In the genomic region with DNA sequence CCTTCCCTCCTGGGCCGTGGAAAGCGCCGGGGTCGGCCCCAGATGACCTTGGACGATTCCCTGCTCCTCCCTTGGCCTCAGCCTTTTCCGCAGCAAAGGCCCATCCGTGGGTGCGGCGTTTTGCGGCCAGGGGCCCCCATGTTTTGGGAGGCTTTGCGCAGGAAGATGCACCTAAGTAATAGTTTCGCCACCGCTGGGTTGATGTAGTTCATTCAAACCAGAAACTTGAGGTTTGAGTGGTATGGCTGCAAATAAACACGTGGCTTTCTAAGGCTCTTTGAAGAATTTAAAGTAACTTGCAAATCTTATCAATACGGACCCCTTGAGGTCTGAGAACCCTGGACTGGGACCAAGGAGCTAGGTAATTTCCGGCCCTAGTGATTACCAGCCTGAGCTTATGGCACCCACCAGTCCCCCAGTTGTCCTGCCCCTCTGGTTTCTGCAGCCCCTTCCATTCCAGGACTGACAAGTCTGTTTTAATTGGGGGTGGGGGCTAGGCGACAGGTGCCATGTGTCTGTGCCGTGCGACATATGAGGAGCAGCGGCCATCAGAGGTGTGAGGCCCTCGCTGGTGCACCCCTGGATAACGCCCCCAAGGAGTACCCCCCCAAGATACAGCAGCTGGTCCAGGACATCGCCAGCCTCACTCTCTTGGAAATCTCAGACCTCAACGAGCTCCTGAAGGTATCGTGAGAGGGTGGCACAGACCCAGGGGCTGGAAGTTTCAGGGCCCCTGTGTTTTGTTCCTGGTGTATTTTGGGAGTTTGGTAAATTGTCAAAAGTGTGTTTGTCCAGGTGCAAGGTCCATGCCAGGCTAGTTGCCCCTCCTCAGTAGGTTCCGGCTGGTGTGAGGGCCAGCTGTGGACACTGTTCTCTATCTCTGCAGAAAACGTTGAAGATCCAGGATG, we compare ENCODE assay signal across 8 cellular contexts. TPM values are rescaled to one million over a fixed set of nuclear protein-coding genes. Genes with fewer than 3 reads are reported as not detected.
DNase-seq lines count a peak whose midpoint lies in the region; ATAC-seq and TF ChIP-seq lines count a peak whose summit lies in the region.

No MANE protein-coding gene starts in this region.

- H4K8ac ChIP-seq in mesenchymal stem cell (ENCODE audit: low read length), result peak overlapping the region; percentile 73

- H2BK12ac ChIP-seq in mesenchymal stem cell (ENCODE audit: low read length in 2 of 2), result no peak overlapping the region

- peak overlapping the region; percentile 86 to 100 (median 96) for H3K4me3 ChIP-seq in BLaER1 treated with 17β-estradiol and CSF1 and Interleukin-3, amounts not matched to agents 10 nM and 100 nM
- peak overlapping the region; percentile 92 to 97 for H3K4me3 ChIP-seq in mesenchymal stem cell (ENCODE audit: insufficient read depth in 1 of 2, low read depth in 1 of 2, low read length in 2 of 2)

- peaks cover 26% of the 10 kb centered on the region for H3K4me1 Mint-ChIP-seq in brain

- peak overlapping the region; percentile 91 to 99 (median 98) for H3K9ac ChIP-seq in BLaER1 treated with 17β-estradiol and CSF1 and Interleukin-3, amounts not matched to agents 10 nM and 100 nM
- peak overlapping the region; percentile 99 for H3K9ac ChIP-seq in mesenchymal stem cell (ENCODE audit: low read length)

- H3K4me2 ChIP-seq in BLaER1 treated with 17β-estradiol and CSF1 and Interleukin-3, amounts not matched to agents 10 nM and 100 nM, result peak overlapping the region; percentile 93 to 100 (median 98)
- H3K4me2 ChIP-seq in mesenchymal stem cell (ENCODE audit: low read length, poor library complexity, severe bottlenecking), result peak overlapping the region; percentile 88

- H3K9me3 ChIP-seq in BLaER1 treated with 17β-estradiol and CSF1 and Interleukin-3, amounts not matched to agents 10 nM and 100 nM (replicated peaks in 1 of 11), result no peaks in the 10 kb centered on the region
- no peaks in the 10 kb centered on the region for H3K9me3 ChIP-seq in mesenchymal stem cell (ENCODE audit: control insufficient read depth, low read length)

- H3K9me3 Mint-ChIP-seq in brain, result no peaks in the 10 kb centered on the region

- H3K27me3 ChIP-seq in BLaER1 treated with 17β-estradiol and CSF1 and Interleukin-3, amounts not matched to agents 10 nM and 100 nM, result no peaks in the 10 kb centered on the region
- no peaks in the 10 kb centered on the region for H3K27me3 ChIP-seq in mesenchymal stem cell (ENCODE audit: control insufficient read depth in 1 of 2, insufficient read depth in 1 of 2, low read length in 2 of 2)

- peak overlapping the region; percentile 62 for H2AFZ ChIP-seq in mesenchymal stem cell (ENCODE audit: low read depth, low read length)

- WGBS in mesenchymal stem cell, result 35% methylated on average over 27 of the region's 27 CpGs

- H2BK15ac ChIP-seq in mesenchymal stem cell (ENCODE audit: low read depth, poor library complexity, severe bottlenecking), result peak overlapping the region; percentile 95

- peak overlapping the region; percentile 91 to 98 (median 96) for H3K27ac ChIP-seq in BLaER1 treated with 17β-estradiol and CSF1 and Interleukin-3, amounts not matched to agents 10 nM and 100 nM
- H3K27ac ChIP-seq in mesenchymal stem cell (ENCODE audit: low read length, poor library complexity, severe bottlenecking), result peak overlapping the region; percentile 16

- peak overlapping the region in 2 of 5 experiments; percentile 68 for H3K27ac Mint-ChIP-seq in brain

- peaks cover 45% of the 10 kb centered on the region for H3K36me3 Mint-ChIP-seq in brain

- peak overlapping the region; percentile 20 for H2BK5ac ChIP-seq in mesenchymal stem cell (ENCODE audit: low read depth, low read length, poor library complexity, severe bottlenecking)

- H3K14ac ChIP-seq in mesenchymal stem cell (ENCODE audit: low read length in 2 of 2), result peak overlapping the region; percentile 64 to 83

- peak overlapping the region; percentile 92 for H2BK120ac ChIP-seq in mesenchymal stem cell (ENCODE audit: low read depth, low read length)

- peak overlapping the region; percentile 73 to 88 for H3K4ac ChIP-seq in mesenchymal stem cell (ENCODE audit: low read depth in 1 of 2, low read length in 2 of 2)

- H3K36me3 ChIP-seq in BLaER1 treated with 17β-estradiol and CSF1 and Interleukin-3, amounts not matched to agents 10 nM and 100 nM, result peaks cover 61 to 85% (median 82%) of the 10 kb centered on the region in 11 experiments
- peaks cover 62 to 72% of the 10 kb centered on the region in 2 experiments for H3K36me3 ChIP-seq in mesenchymal stem cell (ENCODE audit: control insufficient read depth in 1 of 2, insufficient read depth in 2 of 2, low read depth in 1 of 2, low read length in 2 of 2)

- DNase-seq in mesenchymal stem cell (no peak), activated gamma-delta T cell (lab: John Stamatoyannopoulos, UW) (no peak)
- DNase-seq in stimulated activated CD4-positive, alpha-beta T cell treated with anti-CD3 and anti-CD28 coated beads, Interleukin-1b, Interleukin-23, amount 100 ng/mL, for 48 hours, result no peak

- no peak for TF ChIP-seq CTCF in brain (conservative IDR thresholded peaks at IDR 0.05)

- peaks cover 26% of the 10 kb centered on the region for H3K79me1 ChIP-seq in mesenchymal stem cell (replicated peaks; ENCODE audit: low read length, poor library complexity, severe bottlenecking)

- no peak overlapping the region for H2AK5ac ChIP-seq in mesenchymal stem cell (ENCODE audit: low read length, severe bottlenecking)

- ATAC-seq in HG03342 (IDR thresholded peaks at IDR 0.05; ENCODE audit: unreplicated experiment), result peak; percentile 15
- no peak for ATAC-seq in GM19035 (IDR thresholded peaks at IDR 0.05; ENCODE audit: unreplicated experiment)
- no peak for ATAC-seq in GM19463 (IDR thresholded peaks at IDR 0.05; ENCODE audit: unreplicated experiment)

- H4K91ac ChIP-seq in mesenchymal stem cell (ENCODE audit: low read length), result peak overlapping the region; percentile 66

- H4K20me1 ChIP-seq in BLaER1 treated with 17β-estradiol and CSF1 and Interleukin-3, amounts not matched to agents 10 nM and 100 nM, result peaks cover 31 to 93% (median 77%) of the 10 kb centered on the region in 11 experiments; a peak in 21 of 22 replicates

- H3K4me1 ChIP-seq in BLaER1 treated with 17β-estradiol and CSF1 and Interleukin-3, amounts not matched to agents 10 nM and 100 nM, result peaks cover 27 to 36% (median 29%) of the 10 kb centered on the region in 10 experiments
- H3K4me1 ChIP-seq in mesenchymal stem cell (ENCODE audit: control insufficient read depth, insufficient read depth, low read depth, low read length), result peaks cover 29% of the 10 kb centered on the region

- peak overlapping the region; percentile 81 to 86 (median 82) for H3K4me3 Mint-ChIP-seq in brain

- H3K27me3 Mint-ChIP-seq in brain, result peaks cover 3% of the 10 kb centered on the region

- H3K23ac ChIP-seq in mesenchymal stem cell (ENCODE audit: low read length in 2 of 2), result peak overlapping the region; percentile 9 to 46

- peak overlapping the region; percentile 81 to 91 for H3K18ac ChIP-seq in mesenchymal stem cell (ENCODE audit: low read depth in 1 of 2, low read length in 2 of 2)

RNA-seq across cellular contexts. Expression of a gene that starts 0.8 kb away (rescaled TPM):
- 91.5 TPM for polyA plus RNA-seq in brain (ENCODE audit: insufficient read depth, low read depth, low replicate concordance)
- 57.7 TPM for polyA plus RNA-seq in mesenchymal stem cell (2013, experiment 1 of 2)
- 59.4 TPM for polyA plus RNA-seq in mesenchymal stem cell (2013, experiment 2 of 2)

RNA-seq across cellular contexts. Expression of a gene that starts 8.1 kb away (rescaled TPM):
- 37.8 TPM for polyA plus RNA-seq in brain (ENCODE audit: insufficient read depth, low read depth, low replicate concordance)
- 4.5 TPM for polyA plus RNA-seq in mesenchymal stem cell (2013, experiment 1 of 2)
- polyA plus RNA-seq in mesenchymal stem cell (2013, experiment 2 of 2), result 4.1 TPM

RNA-seq across cellular contexts. Expression of a gene that starts 20.2 kb away (rescaled TPM):
- 147 TPM for polyA plus RNA-seq in brain (ENCODE audit: insufficient read depth, low read depth, low replicate concordance)
- 51.0 TPM for polyA plus RNA-seq in mesenchymal stem cell (2013, experiment 1 of 2)
- 49.3 TPM for polyA plus RNA-seq in mesenchymal stem cell (2013, experiment 2 of 2)

RNA-seq across cellular contexts. Expression of a gene that starts 20.4 kb away (rescaled TPM):
- polyA plus RNA-seq in brain (ENCODE audit: insufficient read depth, low read depth, low replicate concordance), result 78.3 TPM
- polyA plus RNA-seq in mesenchymal stem cell (2013, experiment 1 of 2), result 32.6 TPM
- polyA plus RNA-seq in mesenchymal stem cell (2013, experiment 2 of 2), result 33.3 TPM

RNA-seq across cellular contexts. Expression of a gene that starts 37.5 kb away (rescaled TPM):
- 19.4 TPM for polyA plus RNA-seq in brain (ENCODE audit: insufficient read depth, low read depth, low replicate concordance)
- polyA plus RNA-seq in mesenchymal stem cell (2013, experiment 1 of 2), result 19.8 TPM
- polyA plus RNA-seq in mesenchymal stem cell (2013, experiment 2 of 2), result 17.9 TPM
